8 cellular contexts compared by ENCODE assay signal in the genomic region with DNA sequence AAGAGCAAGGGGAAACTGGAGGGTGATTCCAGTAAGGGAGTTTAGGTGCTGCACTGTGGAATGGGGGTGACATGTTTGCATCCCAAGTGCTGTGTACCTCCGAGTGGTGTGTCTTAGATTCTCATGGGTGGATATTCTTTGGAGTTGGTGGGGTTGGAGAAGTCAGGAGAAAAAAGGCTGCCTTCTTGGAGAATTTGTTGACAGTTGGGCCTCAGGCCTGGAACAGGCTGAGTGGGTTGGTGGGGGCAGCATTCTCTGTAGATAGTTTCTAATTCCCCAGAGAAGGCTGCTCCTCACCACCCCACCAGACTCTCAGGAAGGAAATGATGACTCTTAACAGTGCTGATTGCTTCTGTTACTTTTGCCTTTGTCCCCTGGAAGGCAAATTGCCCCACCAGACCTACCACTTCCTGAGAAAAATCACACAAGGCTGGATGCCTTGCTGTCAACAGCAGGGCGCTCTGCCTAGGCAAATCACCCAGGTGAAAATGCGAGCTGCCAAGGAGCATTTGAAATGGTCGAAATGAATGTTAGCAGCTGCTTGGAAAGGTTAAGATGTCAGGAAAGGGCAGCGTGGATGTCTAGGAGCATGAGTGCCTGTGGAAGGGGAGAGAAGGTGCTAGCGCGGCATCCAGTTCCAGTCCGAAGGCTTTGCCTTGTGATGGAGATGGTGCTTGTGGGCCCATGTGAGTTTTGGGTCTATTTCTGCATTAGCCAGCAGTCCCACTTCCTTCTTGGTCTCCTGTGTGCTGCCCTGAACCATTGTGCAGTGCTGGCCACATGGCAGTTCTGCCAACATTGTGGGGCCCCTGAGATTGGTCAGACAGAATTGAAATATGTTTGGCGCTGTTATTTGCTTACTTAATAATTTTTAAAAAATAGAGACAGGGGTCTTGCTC. TPM values are rescaled to one million over a fixed set of nuclear protein-coding genes. Genes with fewer than 3 reads are reported as not detected.
DNase-seq lines count a peak whose midpoint lies in the region; ATAC-seq and TF ChIP-seq lines count a peak whose summit lies in the region.

No MANE protein-coding gene starts in this region.

- H3K9me3 ChIP-seq in hepatocyte (ENCODE audit: low read depth): no peaks in the 10 kb centered on the region

- H3K27me3 ChIP-seq in hepatocyte: no peaks in the 10 kb centered on the region

- no peaks in the 10 kb centered on the region for H3K36me3 ChIP-seq in hepatocyte (replicated peaks; ENCODE audit: insufficient read depth, low read depth)

- no peak for DNase-seq in left cardiac atrium
- DNase-seq in Right ventricle myocardium superior: no peak
- peak in 4 of 5 experiments; percentile 24 to 93 (median 59) for DNase-seq in T-helper 2 cell
- peak; percentile 22 for DNase-seq in effector CD8-positive, alpha-beta T cell (lab: John Stamatoyannopoulos, UW)
- peak; percentile 30 to 43 for DNase-seq in stimulated activated CD8-positive, alpha-beta memory T cell treated with anti-CD3 and anti-CD28 coated beads, Interleukin-7, amount 100 ng/mL, for 1 hour (ENCODE audit: low read depth in 2 of 2)
- no peak for DNase-seq in hepatocyte (ENCODE audit: low spot score)
- no peak for DNase-seq in DMS153 (lab: John Stamatoyannopoulos, UW)

- peaks cover 4% of the 10 kb centered on the region for H3K4me1 ChIP-seq in hepatocyte (ENCODE audit: insufficient read depth)

- H2AFZ ChIP-seq in hepatocyte: no peak overlapping the region

- no peak overlapping the region for H3K4me2 ChIP-seq in hepatocyte

- no peak overlapping the region for H3K27ac ChIP-seq in hepatocyte

- H3K4me3 ChIP-seq in hepatocyte: no peak overlapping the region

- no peaks in the 10 kb centered on the region for H3K9me2 ChIP-seq in hepatocyte (replicated peaks; ENCODE audit: insufficient read depth)

- no peak for TF ChIP-seq CTCF in hepatocyte (IDR thresholded peaks at IDR 0.05; ENCODE audit: poor library complexity)

- no peaks in the 10 kb centered on the region for H4K20me1 ChIP-seq in hepatocyte (ENCODE audit: insufficient read depth, poor library complexity, severe bottlenecking)

- H3K79me2 ChIP-seq in hepatocyte: no peaks in the 10 kb centered on the region

- intact Hi-C loops in left cardiac atrium (cut with DNase I) (no loop called here), Right ventricle myocardium superior (cut with DNase I) (no loop called here)

- WGBS in hepatocyte (ENCODE audit: low lambda C conversion rate, missing lambda C conversion rate): 84% methylated on average over 9 of the region's 9 CpGs

- peak; percentile 51 to 71 for ATAC-seq in left cardiac atrium
- no peak for ATAC-seq in Right ventricle myocardium superior (ENCODE audit: poor library complexity)
- peak; percentile 79 for ATAC-seq in HG03066 (IDR thresholded peaks at IDR 0.05; ENCODE audit: low read depth, unreplicated experiment)

RNA-seq across cellular contexts. Expression of gene SORL1, which starts 30.4 kb away (rescaled TPM):
- 10 to 100 TPM in 1 of 2 donors, 1 to 10 TPM in 1; 9.6 to 10.6 TPM for total RNA-seq in left cardiac atrium
- total RNA-seq in Right ventricle myocardium superior: 4.7 TPM
- 26.5 and 29.2 TPM in 2 replicates for total RNA-seq in hepatocyte
- polyA plus RNA-seq in hepatocyte: 13.5 and 14.9 TPM in 2 replicates

Comparison
In these comparisons a context has a peak if more than half of its experiments do, and no peak if none do; other contexts are left out.
1. DNase-seq: peak in T-helper 2 cell (4 of 5), effector CD8-positive, alpha-beta T cell (single experiment) and stimulated activated CD8-positive, alpha-beta memory T cell treated with anti-CD3 and anti-CD28 coated beads, Interleukin-7, amount 100 ng/mL, for 1 hour (2 of 2); none in left cardiac atrium (single experiment), Right ventricle myocardium superior (single experiment), hepatocyte (single experiment) and DMS153 (single experiment).